21 cellular contexts compared by ENCODE assay signal in the genomic region with DNA sequence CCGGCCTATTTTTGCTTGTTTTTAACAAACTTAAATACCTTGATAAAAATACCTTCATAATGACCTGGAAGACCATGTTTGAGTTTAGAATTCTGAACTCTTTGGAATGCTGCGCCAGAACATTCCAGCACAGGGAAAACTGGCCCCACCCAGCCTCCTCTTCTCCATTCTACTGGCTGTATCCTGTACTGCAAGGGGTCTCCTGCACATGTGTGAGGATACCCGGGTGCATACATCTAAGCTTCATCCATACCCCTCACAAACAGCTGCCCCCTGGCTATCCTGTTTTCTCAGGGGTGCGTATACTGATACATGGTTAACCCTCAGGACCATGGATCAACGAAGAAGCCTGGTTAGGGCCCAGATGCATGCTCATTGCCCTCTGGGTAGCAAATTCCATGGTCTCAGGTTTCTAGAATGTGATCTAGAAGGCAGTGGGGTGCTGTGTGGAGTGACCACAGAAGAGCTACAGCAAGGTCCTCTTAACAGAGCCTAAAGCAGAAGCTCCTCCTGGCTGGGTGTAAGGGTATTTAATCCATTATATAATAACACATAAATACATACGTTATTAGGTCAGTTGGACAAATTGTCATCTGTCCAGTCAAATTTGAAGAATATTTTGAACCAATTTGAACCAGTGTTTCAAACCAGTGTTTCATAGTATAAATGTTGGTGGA. TPM values are rescaled to one million over a fixed set of nuclear protein-coding genes. Genes with fewer than 3 reads are reported as not detected.
DNase-seq lines count a peak whose midpoint lies in the region; ATAC-seq and TF ChIP-seq lines count a peak whose summit lies in the region.
"Had no signal": no experiment of that assay in that cellular context is flagged by ENCODE, and none has a peak within 500 bp of the region (broad histone marks: within the 10 kb centered on the region; RNA-seq: fewer than 3 reads in every experiment).

No MANE protein-coding gene starts in this region.

- H3K4me1 Mint-ChIP-seq in GM23338, result peaks cover 5% of the 10 kb centered on the region

- BruUV-seq in IMR-90 (replicated peaks; lab: Mats Ljungman, UMichigan), result no TSS peak

- H3K9me3 ChIP-seq in IMR-90 (ENCODE audit: control insufficient read depth, insufficient read depth, low read length) (no peaks in the 10 kb centered on the region), trophoblast cell (ENCODE audit: insufficient read depth, low read depth, low read length) (no peaks in the 10 kb centered on the region)
- H3K9me3 ChIP-seq: BE2C had no signal

- CTCF ChIA-PET in IMR-90 (lab: Yijun Ruan, JAX), result interaction anchor here (0.5 kb wide), 1 partner anchor 883 kb away, joined by 3 read pairs; no protein-coding TSS in a partner anchor

- H3K4me1 ChIP-seq in GM23338 (ENCODE audit: insufficient read depth) (peaks cover 6% of the 10 kb centered on the region; the same call in 1 of the 2 replicates), IMR-90 (ENCODE audit: control insufficient read depth, insufficient read depth, low read length) (peaks cover 3% of the 10 kb centered on the region; the same call in 1 of the 2 replicates), trophoblast cell (ENCODE audit: control insufficient read depth in 1 of 2, insufficient read depth in 2 of 2, low read length in 2 of 2) (peaks cover 5 to 6% of the 10 kb centered on the region in 2 experiments)
- H3K4me1 ChIP-seq: BE2C had no signal

- H3K23ac ChIP-seq in IMR-90 (ENCODE audit: low read depth, low read length) (no peak overlapping the region), trophoblast cell (ENCODE audit: low read length) (no peak overlapping the region)

- in situ Hi-C loops in IMR-90 (cut with MboI; ENCODE audit: low sequenced_read_pairs), result no loop called here

- no peak overlapping the region for H3K18ac ChIP-seq in IMR-90 (ENCODE audit: low read depth, low read length)
- no peak overlapping the region for H3K18ac ChIP-seq in trophoblast cell (ENCODE audit: low read length)

- H2BK12ac ChIP-seq in trophoblast cell (ENCODE audit: low read length), result no peak overlapping the region

- no peak for TF ChIP-seq RAD21 in IMR-90 (IDR thresholded peaks at IDR 0.05; ENCODE audit: low read length)

- H2BK120ac ChIP-seq in IMR-90 (ENCODE audit: low read depth, low read length) (no peak overlapping the region), trophoblast cell (ENCODE audit: insufficient read depth, low read length, poor library complexity) (no peak overlapping the region)

- no peaks in the 10 kb centered on the region for H3F3A ChIP-seq in GM23338 (replicated peaks; ENCODE audit: low read depth)

- H4K91ac ChIP-seq in IMR-90 (ENCODE audit: insufficient read depth, low read depth, low read length) (no peak overlapping the region), trophoblast cell (ENCODE audit: low read depth, low read length) (peak overlapping the region; percentile 18)

- peaks cover 7% of the 10 kb centered on the region; the same call in 1 of the 2 replicates for H3K36me3 ChIP-seq in GM23338 (ENCODE audit: insufficient read depth)
- H3K36me3 ChIP-seq in IMR-90 (ENCODE audit: control insufficient read depth, insufficient read depth, low read length), result peaks cover 5% of the 10 kb centered on the region
- no peaks in the 10 kb centered on the region for H3K36me3 ChIP-seq in trophoblast cell (ENCODE audit: control insufficient read depth in 1 of 2, insufficient read depth in 2 of 2, low read length in 2 of 2)
- H3K36me3 ChIP-seq: BE2C had no signal

- no peak overlapping the region for H3K4ac ChIP-seq in IMR-90 (ENCODE audit: low read depth, low read length)
- no peak overlapping the region for H3K4ac ChIP-seq in trophoblast cell (ENCODE audit: low read depth, low read length)

- H3K27me3 ChIP-seq in GM23338 (ENCODE audit: insufficient read depth) (no peaks in the 10 kb centered on the region), IMR-90 (ENCODE audit: control insufficient read depth, insufficient read depth, low read length) (no peaks in the 10 kb centered on the region), trophoblast cell (ENCODE audit: insufficient read depth, low read length) (no peaks in the 10 kb centered on the region)
- H3K27me3 ChIP-seq: BE2C had no signal

- H3K4me3 ChIP-seq in GM23338, result no peak overlapping the region
- no peak overlapping the region for H3K4me3 ChIP-seq in IMR-90 (ENCODE audit: insufficient read depth, low read depth, low read length)
- H3K4me3 ChIP-seq in fibroblast of the aortic adventitia (ENCODE audit: low read depth, low read length), result no peak overlapping the region
- no peak overlapping the region for H3K4me3 ChIP-seq in trophoblast cell (ENCODE audit: low read depth, low read length)
- H3K4me3 ChIP-seq: GM23248 had no signal

- H2AK5ac ChIP-seq in IMR-90 (ENCODE audit: low read depth, low read length), result no peak overlapping the region
- no peak overlapping the region for H2AK5ac ChIP-seq in trophoblast cell (ENCODE audit: low read length)

- no peak overlapping the region for H2BK15ac ChIP-seq in IMR-90 (ENCODE audit: low read depth, low read length)

- no peak overlapping the region for H3K56ac ChIP-seq in IMR-90 (ENCODE audit: extremely low read depth, insufficient read depth, low read length)

- no peaks in the 10 kb centered on the region for H3K9me2 ChIP-seq in GM23338 (ENCODE audit: insufficient read depth)

- no peak overlapping the region for H4K8ac ChIP-seq in IMR-90 (ENCODE audit: low read depth in 2 of 2, low read length in 2 of 2)
- H4K8ac ChIP-seq in trophoblast cell (ENCODE audit: low read depth, low read length), result peak overlapping the region; percentile 2

- no peaks in the 10 kb centered on the region for H4K20me1 ChIP-seq in GM23338 (replicated peaks; ENCODE audit: insufficient read depth)
- no peaks in the 10 kb centered on the region for H4K20me1 ChIP-seq in IMR-90 (ENCODE audit: insufficient read depth, low read length)

- H3K36me3 Mint-ChIP-seq in GM23338 (ENCODE audit: low read depth), result peaks cover 10% of the 10 kb centered on the region; the same call in 2 of the 3 replicates
- H3K36me3 Mint-ChIP-seq: CD8-positive, alpha-beta memory T cell had no signal

- ATAC-seq in GM23338 (no peak), IMR-90 (ENCODE audit: low read depth) (no peak), left colon (no peak), HG03457 (IDR thresholded peaks at IDR 0.05; ENCODE audit: unreplicated experiment) (no peak)

- no peak overlapping the region for H2BK20ac ChIP-seq in IMR-90 (ENCODE audit: low read depth, low read length)

- no peak overlapping the region for H3K4me2 ChIP-seq in GM23338
- no peak overlapping the region for H3K4me2 ChIP-seq in IMR-90 (ENCODE audit: low read depth, low read length)
- H3K4me2 ChIP-seq in trophoblast cell (ENCODE audit: low read length), result no peak overlapping the region

- no peak overlapping the region for H3K14ac ChIP-seq in IMR-90 (replicated peaks; ENCODE audit: low read depth, low read length)
- H3K14ac ChIP-seq in trophoblast cell (ENCODE audit: low read length), result no peak overlapping the region

- intact Hi-C loops in IMR-90 (cut with micrococcal nuclease), result no loop called here
- intact Hi-C loops in left colon (cut with DNase I, micrococcal nuclease), result no loop called here

- dilution Hi-C loops in IMR-90 (cut with HindIII; ENCODE audit: low sequenced_read_pairs, unreplicated experiment), result no loop called here

- POLR2A ChIA-PET in IMR-90 (lab: Charles Lee; ENCODE audit: unreplicated experiment), result no interaction called here

- no peak overlapping the region for H4K5ac ChIP-seq in IMR-90 (ENCODE audit: low read depth, low read length)

- no peak overlapping the region for H3K9ac ChIP-seq in IMR-90 (ENCODE audit: low read depth, low read length)
- H3K9ac ChIP-seq in trophoblast cell (ENCODE audit: low read length), result no peak overlapping the region
- H3K9ac ChIP-seq: GM23248 had no signal

- H3K9me1 ChIP-seq in IMR-90 (ENCODE audit: insufficient read depth, low read length), result no peaks in the 10 kb centered on the region

- H2AFZ ChIP-seq in GM23338 (no peak overlapping the region), IMR-90 (replicated peaks; ENCODE audit: low read length, poor library complexity) (no peak overlapping the region), trophoblast cell (ENCODE audit: insufficient read depth, low read length, poor library complexity) (no peak overlapping the region)
- H2AFZ ChIP-seq: GM23248 had no signal

- H3K27ac ChIP-seq in GM23338 (ENCODE audit: low read depth) (no peak overlapping the region), IMR-90 (ENCODE audit: insufficient read depth, low read length) (no peak overlapping the region), trophoblast cell (ENCODE audit: low read depth, low read length) (no peak overlapping the region)
- H3K27ac ChIP-seq: GM23248 had no signal

- H3K27ac Mint-ChIP-seq in GM23338, result no peak overlapping the region
- H3K27ac Mint-ChIP-seq: HFFc6 had no signal

- TF ChIP-seq CTCF in GM23338 (conservative IDR thresholded peaks at IDR 0.05; ENCODE audit: low read depth in 2 of 2) (no peak), IMR-90 (conservative IDR thresholded peaks at IDR 0.05; ENCODE audit: low read depth, low read length) (no peak), fibroblast of the aortic adventitia (IDR thresholded peaks at IDR 0.05; ENCODE audit: insufficient read depth, low read length) (peak; percentile 50)

- no peaks in the 10 kb centered on the region for H3K79me1 ChIP-seq in IMR-90 (ENCODE audit: low read depth in 1 of 2, low read length in 2 of 2)
- H3K79me1 ChIP-seq in trophoblast cell (ENCODE audit: low read length), result no peaks in the 10 kb centered on the region

- H3K4me3 Mint-ChIP-seq in GM23338, result no peak overlapping the region
- H3K4me3 Mint-ChIP-seq: CD4-positive, CD25-positive, alpha-beta regulatory T cell; CD8-positive, alpha-beta memory T cell; HFFc6 had no signal

- WGBS in IMR-90 (ENCODE audit: extremely low coverage in 2 of 2, insufficient read length in 1 of 2), 2 experiments, result 100% methylated on average over 1 of the region's 6 CpGs; no CpG with 5 or more reads in 1 of the 2 experiments
- WGBS in trophoblast cell (ENCODE audit: extremely low coverage, insufficient coverage, insufficient read length), result no CpG with 5 or more reads among the region's 6 CpGs

- H3K79me2 ChIP-seq in GM23338 (replicated peaks; ENCODE audit: insufficient read depth) (no peaks in the 10 kb centered on the region), trophoblast cell (ENCODE audit: control insufficient read depth, insufficient read depth, low read length, poor library complexity) (no peaks in the 10 kb centered on the region)

- H3K27me3 Mint-ChIP-seq in GM23338 (ENCODE audit: insufficient read depth, low read depth, poor library complexity), result peaks cover 3% of the 10 kb centered on the region
- H3K27me3 Mint-ChIP-seq: CD4-positive, CD25-positive, alpha-beta regulatory T cell had no signal

- peak overlapping the region; percentile 5 for H2AK9ac ChIP-seq in IMR-90 (replicated peaks; ENCODE audit: low read depth, low read length, poor library complexity)

- H2BK5ac ChIP-seq in IMR-90 (ENCODE audit: low read depth, low read length, poor library complexity, severe bottlenecking) (no peak overlapping the region), trophoblast cell (ENCODE audit: low read depth, low read length, poor library complexity) (no peak overlapping the region)

- TF ChIP-seq POLR2A in IMR-90 (IDR thresholded peaks at IDR 0.05; ENCODE audit: low read depth, low read length), result no peak

- peaks cover 4% of the 10 kb centered on the region; the same call in 2 of the 3 replicates for H3K9me3 Mint-ChIP-seq in GM23338
- H3K9me3 Mint-ChIP-seq: CD4-positive, CD25-positive, alpha-beta regulatory T cell; CD8-positive, alpha-beta memory T cell; HFFc6 had no signal

- peak overlapping the region; percentile 43 for H4K12ac ChIP-seq in trophoblast cell (ENCODE audit: low read depth, low read length)

- peak; percentile 4 for DNase-seq in GM23338 (ENCODE audit: low spot score)
- DNase-seq in IMR-90, result no peak
- DNase-seq in fibroblast of the aortic adventitia (ENCODE audit: low read depth), result peak; percentile 63
- peak; percentile 35 to 71 for DNase-seq in trophoblast cell
- DNase-seq in NCI-H748 (lab: John Stamatoyannopoulos, UW; ENCODE audit: unreplicated experiment), result no peak
- DNase-seq in left colon, result no peak
- DNase-seq in RPMI8226, result no peak
- DNase-seq: ACHN; BE2C; C1 segment of cervical spinal cord; CD4-positive, CD25-positive, alpha-beta regulatory T cell; CD8-positive, alpha-beta memory T cell; COR-L47; DMS 273 treated with DMSO at 0.1 percent for 48 hours; DMS53; DND-41; EL; GM23248; HCEC 1CT; HFFc6 had no signal

RNA-seq across cellular contexts. Expression of gene HACD1, which starts 26.1 kb away (rescaled TPM):
- 32.2 and 34.1 TPM in 2 replicates for total RNA-seq in GM23338 (2014; rRNA removed; shearing (Covaris generic))
- polyA plus RNA-seq in GM23338 (2016; fragmentation: Nextera tagmentation; extraction: Ambion mirVana) (66.2 and 70.1 TPM in 2 replicates), IMR-90 (2012; rRNA removed) (17.8 and 24.9 TPM in 2 replicates)
- total RNA-seq in IMR-90 (2012; rRNA removed) (10.0 and 23.6 TPM in 2 replicates), fibroblast of the aortic adventitia (ENCODE audit: low replicate concordance) (7.0 and 18.4 TPM in 2 replicates), left colon (1 to 10 TPM; 3.2 to 6.1 TPM)
- 10.3 and 14.4 TPM in 2 replicates for polyA plus RNA-seq in IMR-90 (2012; cell fraction: cytosol; rRNA removed)
- polyA plus RNA-seq in IMR-90 (2012; cell fraction: nucleus; rRNA removed; ENCODE audit: low replicate concordance), result 7.9 and 16.2 TPM in 2 replicates
- polyA plus RNA-seq in trophoblast cell (2013), result 21.9 and 27.2 TPM in 2 replicates

RNA-seq across cellular contexts. Expression of gene STAM, which starts 52.8 kb away (rescaled TPM):
- 29.8 and 40.5 TPM in 2 replicates for total RNA-seq in GM23338 (2014; rRNA removed; shearing (Covaris generic))
- 24.6 and 28.8 TPM in 2 replicates for polyA plus RNA-seq in GM23338 (2016; fragmentation: Nextera tagmentation; extraction: Ambion mirVana)
- total RNA-seq in IMR-90 (2012; rRNA removed), result 22.9 and 31.9 TPM in 2 replicates
- 23.3 and 24.6 TPM in 2 replicates for polyA plus RNA-seq in IMR-90 (2012; rRNA removed)
- polyA plus RNA-seq in IMR-90 (2012; cell fraction: cytosol; rRNA removed), result 9.1 and 9.3 TPM in 2 replicates
- polyA plus RNA-seq in IMR-90 (2012; cell fraction: nucleus; rRNA removed; ENCODE audit: low replicate concordance), result 10.0 and 25.1 TPM in 2 replicates
- total RNA-seq in fibroblast of the aortic adventitia (ENCODE audit: low replicate concordance), result 32.0 and 40.6 TPM in 2 replicates
- polyA plus RNA-seq in trophoblast cell (2013), result 27.8 and 28.9 TPM in 2 replicates
- total RNA-seq in left colon, result 10 to 100 TPM; 15.9 to 19.4 TPM

Comparison
In these comparisons a context has a peak if more than half of its experiments do, and no peak if none do; other contexts are left out.
1. DNase-seq: peak in GM23338 (single experiment), fibroblast of the aortic adventitia (single experiment) and trophoblast cell (2 of 2); none in IMR-90 (single experiment), NCI-H748 (single experiment), left colon (0 of 2) and RPMI8226 (single experiment).